1 cellular context compared by ENCODE assay signal in genomic region chr4:108168672-108169562, GRCh38.
TF ChIP-seq lines count a peak whose summit lies in the region.

TSS of gene LEF1 (minus strand) at chr4:108168932. CDS start at chr4:108167767, 1,165 bp downstream.

TF ChIP-seq in HEK293, 187 proteins besides CTCF, POLR2A, EP300 and RAD21 (continued from another document and continues in another):
- no peak; the same call in 1 of the 2 replicates for TF ChIP-seq ZBTB11 (tag by site-specific recombination; conservative IDR thresholded peaks at IDR 0.05; ENCODE audit: low read depth)
- TF ChIP-seq ZNF514 (tag by site-specific recombination; IDR thresholded peaks at IDR 0.05): no peak
- no peak for TF ChIP-seq YY2 (tag by site-specific recombination; IDR thresholded peaks at IDR 0.05)
- no peak for TF ChIP-seq ZNF837 (tag by site-specific recombination; IDR thresholded peaks at IDR 0.05)
- TF ChIP-seq, protein P1, sequence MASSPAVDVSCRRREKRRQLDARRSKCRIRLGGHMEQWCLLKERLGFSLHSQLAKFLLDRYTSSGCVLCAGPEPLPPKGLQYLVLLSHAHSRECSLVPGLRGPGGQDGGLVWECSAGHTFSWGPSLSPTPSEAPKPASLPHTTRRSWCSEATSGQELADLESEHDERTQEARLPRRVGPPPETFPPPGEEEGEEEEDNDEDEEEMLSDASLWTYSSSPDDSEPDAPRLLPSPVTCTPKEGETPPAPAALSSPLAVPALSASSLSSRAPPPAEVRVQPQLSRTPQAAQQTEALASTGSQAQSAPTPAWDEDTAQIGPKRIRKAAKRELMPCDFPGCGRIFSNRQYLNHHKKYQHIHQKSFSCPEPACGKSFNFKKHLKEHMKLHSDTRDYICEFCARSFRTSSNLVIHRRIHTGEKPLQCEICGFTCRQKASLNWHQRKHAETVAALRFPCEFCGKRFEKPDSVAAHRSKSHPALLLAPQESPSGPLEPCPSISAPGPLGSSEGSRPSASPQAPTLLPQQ (tag by site-specific recombination; IDR thresholded peaks at IDR 0.05): peak; percentile 57; the same call in 1 of the 2 replicates
- TF ChIP-seq, protein P2, sequence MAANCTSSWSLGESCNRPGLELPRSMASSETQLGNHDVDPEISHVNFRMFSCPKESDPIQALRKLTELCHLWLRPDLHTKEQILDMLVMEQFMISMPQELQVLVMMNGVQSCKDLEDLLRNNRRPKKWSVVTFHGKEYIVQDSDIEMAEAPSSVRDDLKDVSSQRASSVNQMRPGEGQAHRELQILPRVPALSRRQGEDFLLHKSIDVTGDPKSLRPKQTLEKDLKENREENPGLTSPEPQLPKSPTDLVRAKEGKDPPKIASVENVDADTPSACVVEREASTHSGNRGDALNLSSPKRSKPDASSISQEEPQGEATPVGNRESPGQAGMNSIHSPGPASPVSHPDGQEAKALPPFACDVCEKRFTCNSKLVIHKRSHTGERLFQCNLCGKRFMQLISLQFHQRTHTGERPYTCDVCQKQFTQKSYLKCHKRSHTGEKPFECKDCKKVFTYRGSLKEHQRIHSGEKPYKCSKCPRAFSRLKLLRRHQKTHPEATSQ (tag by site-specific recombination; IDR thresholded peaks at IDR 0.05): no peak
- TF ChIP-seq GLIS2 (tag by site-specific recombination; IDR thresholded peaks at IDR 0.05): peak; percentile 86
- peak; percentile 83 for TF ChIP-seq SP3 (tag by site-specific recombination; IDR thresholded peaks at IDR 0.05)
- no peak for TF ChIP-seq ZNF248 (tag by site-specific recombination; IDR thresholded peaks at IDR 0.05)
- TF ChIP-seq, protein P3, sequence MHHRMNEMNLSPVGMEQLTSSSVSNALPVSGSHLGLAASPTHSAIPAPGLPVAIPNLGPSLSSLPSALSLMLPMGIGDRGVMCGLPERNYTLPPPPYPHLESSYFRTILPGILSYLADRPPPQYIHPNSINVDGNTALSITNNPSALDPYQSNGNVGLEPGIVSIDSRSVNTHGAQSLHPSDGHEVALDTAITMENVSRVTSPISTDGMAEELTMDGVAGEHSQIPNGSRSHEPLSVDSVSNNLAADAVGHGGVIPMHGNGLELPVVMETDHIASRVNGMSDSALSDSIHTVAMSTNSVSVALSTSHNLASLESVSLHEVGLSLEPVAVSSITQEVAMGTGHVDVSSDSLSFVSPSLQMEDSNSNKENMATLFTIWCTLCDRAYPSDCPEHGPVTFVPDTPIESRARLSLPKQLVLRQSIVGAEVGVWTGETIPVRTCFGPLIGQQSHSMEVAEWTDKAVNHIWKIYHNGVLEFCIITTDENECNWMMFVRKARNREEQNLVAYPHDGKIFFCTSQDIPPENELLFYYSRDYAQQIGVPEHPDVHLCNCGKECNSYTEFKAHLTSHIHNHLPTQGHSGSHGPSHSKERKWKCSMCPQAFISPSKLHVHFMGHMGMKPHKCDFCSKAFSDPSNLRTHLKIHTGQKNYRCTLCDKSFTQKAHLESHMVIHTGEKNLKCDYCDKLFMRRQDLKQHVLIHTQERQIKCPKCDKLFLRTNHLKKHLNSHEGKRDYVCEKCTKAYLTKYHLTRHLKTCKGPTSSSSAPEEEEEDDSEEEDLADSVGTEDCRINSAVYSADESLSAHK (tag by site-specific recombination; IDR thresholded peaks at IDR 0.05): peak; percentile 59; the same call in 1 of the 2 replicates
- peak; percentile 33; the same call in 1 of the 2 replicates for TF ChIP-seq ZNF513 (tag by site-specific recombination; IDR thresholded peaks at IDR 0.05)
- TF ChIP-seq, protein P4, sequence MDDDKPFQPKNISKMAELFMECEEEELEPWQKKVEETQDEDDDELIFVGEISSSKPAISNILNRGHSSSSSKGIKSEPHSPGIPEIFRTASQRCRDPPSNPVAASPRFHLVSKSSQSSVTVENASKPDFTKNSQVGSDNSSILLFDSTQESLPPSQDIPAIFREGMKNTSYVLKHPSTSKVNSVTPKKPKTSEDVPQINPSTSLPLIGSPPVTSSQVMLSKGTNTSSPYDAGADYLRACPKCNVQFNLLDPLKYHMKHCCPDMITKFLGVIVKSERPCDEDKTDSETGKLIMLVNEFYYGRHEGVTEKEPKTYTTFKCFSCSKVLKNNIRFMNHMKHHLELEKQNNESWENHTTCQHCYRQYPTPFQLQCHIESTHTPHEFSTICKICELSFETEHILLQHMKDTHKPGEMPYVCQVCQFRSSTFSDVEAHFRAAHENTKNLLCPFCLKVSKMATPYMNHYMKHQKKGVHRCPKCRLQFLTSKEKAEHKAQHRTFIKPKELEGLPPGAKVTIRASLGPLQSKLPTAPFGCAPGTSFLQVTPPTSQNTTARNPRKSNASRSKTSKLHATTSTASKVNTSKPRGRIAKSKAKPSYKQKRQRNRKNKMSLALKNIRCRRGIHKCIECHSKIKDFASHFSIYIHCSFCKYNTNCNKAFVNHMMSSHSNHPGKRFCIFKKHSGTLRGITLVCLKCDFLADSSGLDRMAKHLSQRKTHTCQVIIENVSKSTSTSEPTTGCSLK (tag by site-specific recombination; IDR thresholded peaks at IDR 0.05): no peak
- no peak for TF ChIP-seq ZNF138 (tag by site-specific recombination; IDR thresholded peaks at IDR 0.05; ENCODE audit: borderline replicate concordance)
- TF ChIP-seq ZEB2 (tag by site-specific recombination; IDR thresholded peaks at IDR 0.05): peak; percentile 94; the same call in 1 of the 2 replicates
- peak; percentile 74; the same call in 1 of the 2 replicates for TF ChIP-seq ZNF341 (tag by site-specific recombination; IDR thresholded peaks at IDR 0.05; ENCODE audit: low read depth)
- no peak for TF ChIP-seq ZNF549 (tag by site-specific recombination; IDR thresholded peaks at IDR 0.05)
- no peak for TF ChIP-seq ZNF175 (tag by site-specific recombination; IDR thresholded peaks at IDR 0.05)
- peak; percentile 94 for TF ChIP-seq ZNF366 (tag by site-specific recombination; conservative IDR thresholded peaks at IDR 0.05)
- no peak for TF ChIP-seq AEBP2 (tag by site-specific recombination; IDR thresholded peaks at IDR 0.05; ENCODE audit: borderline replicate concordance)
- TF ChIP-seq, protein P5, sequence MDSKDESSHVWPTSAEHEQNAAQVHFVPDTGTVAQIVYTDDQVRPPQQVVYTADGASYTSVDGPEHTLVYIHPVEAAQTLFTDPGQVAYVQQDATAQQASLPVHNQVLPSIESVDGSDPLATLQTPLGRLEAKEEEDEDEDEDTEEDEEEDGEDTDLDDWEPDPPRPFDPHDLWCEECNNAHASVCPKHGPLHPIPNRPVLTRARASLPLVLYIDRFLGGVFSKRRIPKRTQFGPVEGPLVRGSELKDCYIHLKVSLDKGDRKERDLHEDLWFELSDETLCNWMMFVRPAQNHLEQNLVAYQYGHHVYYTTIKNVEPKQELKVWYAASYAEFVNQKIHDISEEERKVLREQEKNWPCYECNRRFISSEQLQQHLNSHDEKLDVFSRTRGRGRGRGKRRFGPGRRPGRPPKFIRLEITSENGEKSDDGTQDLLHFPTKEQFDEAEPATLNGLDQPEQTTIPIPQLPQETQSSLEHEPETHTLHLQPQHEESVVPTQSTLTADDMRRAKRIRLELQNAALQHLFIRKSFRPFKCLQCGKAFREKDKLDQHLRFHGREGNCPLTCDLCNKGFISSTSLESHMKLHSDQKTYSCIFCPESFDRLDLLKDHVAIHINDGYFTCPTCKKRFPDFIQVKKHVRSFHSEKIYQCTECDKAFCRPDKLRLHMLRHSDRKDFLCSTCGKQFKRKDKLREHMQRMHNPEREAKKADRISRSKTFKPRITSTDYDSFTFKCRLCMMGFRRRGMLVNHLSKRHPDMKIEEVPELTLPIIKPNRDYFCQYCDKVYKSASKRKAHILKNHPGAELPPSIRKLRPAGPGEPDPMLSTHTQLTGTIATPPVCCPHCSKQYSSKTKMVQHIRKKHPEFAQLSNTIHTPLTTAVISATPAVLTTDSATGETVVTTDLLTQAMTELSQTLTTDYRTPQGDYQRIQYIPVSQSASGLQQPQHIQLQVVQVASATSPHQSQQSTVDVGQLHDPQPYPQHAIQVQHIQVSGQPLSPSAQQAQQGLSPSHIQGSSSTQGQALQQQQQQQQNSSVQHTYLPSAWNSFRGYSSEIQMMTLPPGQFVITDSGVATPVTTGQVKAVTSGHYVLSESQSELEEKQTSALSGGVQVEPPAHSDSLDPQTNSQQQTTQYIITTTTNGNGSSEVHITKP (tag by site-specific recombination; IDR thresholded peaks at IDR 0.05): peak; percentile 64
- peak; percentile 91 for TF ChIP-seq WT1 (tag by site-specific recombination; IDR thresholded peaks at IDR 0.05)
- TF ChIP-seq PRDM2 (tag by site-specific recombination; IDR thresholded peaks at IDR 0.05; ENCODE audit: borderline replicate concordance): no peak
- TF ChIP-seq ZNF558 (tag by site-specific recombination; IDR thresholded peaks at IDR 0.05): peak; percentile 25; the same call in 1 of the 2 replicates
- TF ChIP-seq TCF7L2 (IDR thresholded peaks at IDR 0.05; ENCODE audit: borderline replicate concordance, low read depth, low read length): peak; percentile 96
- TF ChIP-seq EGR2 (tag by site-specific recombination; IDR thresholded peaks at IDR 0.05; ENCODE audit: low read depth): peak; percentile 92
- TF ChIP-seq ZNF548 (tag by site-specific recombination; IDR thresholded peaks at IDR 0.05): no peak
